27 cellular contexts compared by ENCODE assay signal in genomic region chr18:59149007-59149406, GRCh38. TPM values are rescaled to one million over a fixed set of nuclear protein-coding genes. Genes with fewer than 3 reads are reported as not detected.
DNase-seq lines count a peak whose midpoint lies in the region; ATAC-seq, FAIRE-seq and TF ChIP-seq lines count a peak whose summit lies in the region.
"Had no signal": no experiment of that assay in that cellular context is flagged by ENCODE, and none has a peak within 500 bp of the region (broad histone marks: within the 10 kb centered on the region; RNA-seq: fewer than 3 reads in every experiment).

No MANE protein-coding gene starts in this region.

- BruUV-seq in HepG2 (replicated peaks; lab: Mats Ljungman, UMichigan) = no TSS peak

- H3K27ac ChIP-seq in HepG2 (ENCODE audit: extremely low read length, insufficient read depth, low read length) = no peak overlapping the region
- no peak overlapping the region for H3K27ac ChIP-seq in breast epithelium
- H3K27ac ChIP-seq: foreskin keratinocyte, left lung had no signal

- H3K27me3 ChIP-seq in HepG2 (ENCODE audit: control insufficient read depth in 1 of 2, insufficient read depth in 2 of 2, low read length in 2 of 2) = no peaks in the 10 kb centered on the region
- no peaks in the 10 kb centered on the region for H3K27me3 ChIP-seq in breast epithelium
- H3K27me3 ChIP-seq: BE2C, foreskin keratinocyte, left lung had no signal

- H3K4me1 ChIP-seq in HepG2 (ENCODE audit: insufficient read depth, low read length) (peaks cover 13% of the 10 kb centered on the region), breast epithelium (no peaks in the 10 kb centered on the region)
- H3K4me1 ChIP-seq: BE2C, foreskin keratinocyte, left lung had no signal

- TF ChIP-seq EP300 in HepG2 (IDR thresholded peaks at IDR 0.05; ENCODE audit: low read depth in 2 of 2, low read length in 2 of 2) = no peak
- no peak for TF ChIP-seq EP300 in HepG2 (CRISPR knock-in tag; IDR thresholded peaks at IDR 0.05; ENCODE audit: borderline replicate concordance)

- no peaks in the 10 kb centered on the region; the same call in 1 of the 2 replicates for H4K20me1 ChIP-seq in HepG2 (ENCODE audit: insufficient read depth, low read length)

- H3K4me1 Mint-ChIP-seq in activated T-cell treated with anti-CD3 and anti-CD28 coated beads, Interleukin-2, amount 50 U/mL, for 4 hours (ENCODE audit: low read depth) = peaks cover 52% of the 10 kb centered on the region
- peaks cover 55% of the 10 kb centered on the region for H3K4me1 Mint-ChIP-seq in activated T-helper 1 cell treated with anti-CD3 and anti-CD28 coated beads, Interleukin-12 subunit alpha, Interleukin-12 subunit beta, Interleukin-2, Interleukin-4 antibody, amounts not matched to agents 30 ng/mL and 10 ng/mL and 1 ng/mL, durations not matched to agents 14 hours and 24 hours and 36 hours (ENCODE audit: low read depth)
- peaks cover 46% of the 10 kb centered on the region for H3K4me1 Mint-ChIP-seq in stimulated activated naive CD8-positive, alpha-beta T cell treated with anti-CD3 and anti-CD28 coated beads, Interleukin-15, amount 100 ng/mL, for 72 hours
- H3K4me1 Mint-ChIP-seq: mesothelial cell of epicardium had no signal

- CTCF ChIA-PET in HepG2 (lab: Yijun Ruan, JAX; ENCODE audit: low intra/inter-chr PET ratio, low total read pairs) = no interaction called here

- ATAC-seq in activated T-cell treated with anti-CD3 and anti-CD28 coated beads, Interleukin-2, amount 50 U/mL, for 4 hours = peak; percentile 50 to 65
- peak; percentile 76 for ATAC-seq in stimulated activated naive CD8-positive, alpha-beta T cell treated with anti-CD3 and anti-CD28 coated beads, Interleukin-15, amount 100 ng/mL, for 72 hours
- ATAC-seq in HepG2 = no peak
- ATAC-seq: foreskin keratinocyte; left lung; naive thymus-derived CD8-positive, alpha-beta T cell had no signal

- H3K27ac Mint-ChIP-seq in activated T-helper 1 cell treated with anti-CD3 and anti-CD28 coated beads, Interleukin-12 subunit alpha, Interleukin-12 subunit beta, Interleukin-2, Interleukin-4 antibody, amounts not matched to agents 30 ng/mL and 10 ng/mL and 1 ng/mL, durations not matched to agents 14 hours and 24 hours and 36 hours = peak overlapping the region; percentile 74
- H3K27ac Mint-ChIP-seq in stimulated activated naive CD8-positive, alpha-beta T cell treated with anti-CD3 and anti-CD28 coated beads, Interleukin-15, amount 100 ng/mL, for 72 hours = peak overlapping the region; percentile 80 to 93
- H3K27ac Mint-ChIP-seq: activated naive CD4-positive, alpha-beta T cell treated with anti-CD3 and anti-CD28 coated beads, Interleukin-2, amount 10 ng/mL, durations not matched to agents 7 days and 5 days; mesothelial cell of epicardium; type B pancreatic cell had no signal

- H2AFZ ChIP-seq in HepG2 (ENCODE audit: low read length) = no peak overlapping the region

- no peak for TF ChIP-seq CTCF in HepG2 (CRISPR knock-in tag; IDR thresholded peaks at IDR 0.05)
- TF ChIP-seq CTCF in breast epithelium (IDR thresholded peaks at IDR 0.05) = no peak

- no peaks in the 10 kb centered on the region for H3K9me3 Mint-ChIP-seq in activated T-cell treated with anti-CD3 and anti-CD28 coated beads, Interleukin-2, amount 50 U/mL, for 4 hours
- H3K9me3 Mint-ChIP-seq in activated T-helper 1 cell treated with anti-CD3 and anti-CD28 coated beads, Interleukin-12 subunit alpha, Interleukin-12 subunit beta, Interleukin-2, Interleukin-4 antibody, amounts not matched to agents 30 ng/mL and 10 ng/mL and 1 ng/mL, durations not matched to agents 14 hours and 24 hours and 36 hours = no peaks in the 10 kb centered on the region
- no peaks in the 10 kb centered on the region for H3K9me3 Mint-ChIP-seq in stimulated activated naive CD8-positive, alpha-beta T cell treated with anti-CD3 and anti-CD28 coated beads, Interleukin-15, amount 100 ng/mL, for 72 hours
- H3K9me3 Mint-ChIP-seq: activated naive CD4-positive, alpha-beta T cell treated with anti-CD3 and anti-CD28 coated beads, Interleukin-2, amount 10 ng/mL, durations not matched to agents 7 days and 5 days; mesothelial cell of epicardium; naive thymus-derived CD8-positive, alpha-beta T cell; type B pancreatic cell had no signal

- DNase-seq in NCI-H1417 (lab: John Stamatoyannopoulos, UW) = peak; percentile 35 to 84 (median 67)
- DNase-seq in NCI-H1417 treated with DMSO at 0.1 percent for 48 hours (lab: John Stamatoyannopoulos, UW) = no peak
- no peak for DNase-seq in activated T-cell treated with anti-CD3 and anti-CD28 coated beads, Interleukin-2, amount 50 U/mL, for 4 hours
- no peak for DNase-seq in activated T-cell treated with anti-CD3 and anti-CD28 coated beads, Interleukin-2, amount 50 U/mL, for 48 hours
- no peak for DNase-seq in activated T-helper 1 cell treated with anti-CD3 and anti-CD28 coated beads, Interleukin-12 subunit alpha, Interleukin-12 subunit beta, Interleukin-2, Interleukin-4 antibody, amounts not matched to agents 30 ng/mL and 10 ng/mL and 1 ng/mL, durations not matched to agents 14 hours and 24 hours and 36 hours (ENCODE audit: low spot score)
- DNase-seq in stimulated activated naive CD8-positive, alpha-beta T cell treated with anti-CD3 and anti-CD28 coated beads, Interleukin-15, amount 100 ng/mL, for 72 hours = no peak
- no peak for DNase-seq in HepG2 (ENCODE audit: low spot score)
- no peak for DNase-seq in breast epithelium (ENCODE audit: low spot score in 2 of 2)
- DNase-seq: activated CD4-positive, alpha-beta T cell treated with anti-CD3 and anti-CD28 coated beads for 1 hour; activated CD8-positive, alpha-beta memory T cell treated with anti-CD3 and anti-CD28 coated beads, Interleukin-2, amount 50 U/mL, for 4 hours; activated naive CD4-positive, alpha-beta T cell treated with anti-CD3 and anti-CD28 coated beads, Interleukin-2, amount 10 ng/mL, durations not matched to agents 7 days and 5 days; BE2C; cerebellar nuclear complex; effector CD4-positive, alpha-beta T cell; erythroblast; foreskin keratinocyte; left lung; naive thymus-derived CD8-positive, alpha-beta T cell; NCI-H1436; retina; Right ventricle myocardium superior; stimulated activated CD4-positive, alpha-beta T cell treated with anti-CD3 and anti-CD28 coated beads, Interleukin-4, amount 100 ng/mL, for 4 hours had no signal

- H3K36me3 ChIP-seq in HepG2 (replicated peaks in 1 of 2; ENCODE audit: control insufficient read depth in 1 of 2, insufficient read depth in 2 of 2, low read length in 2 of 2) (peaks cover 9 to 56% of the 10 kb centered on the region in 2 experiments; a peak in 4 of 5 replicates), breast epithelium (no peaks in the 10 kb centered on the region)
- H3K36me3 ChIP-seq: BE2C had no signal

- POLR2A ChIA-PET in HepG2 (lab: Yijun Ruan, JAX) = no interaction called here

- H3K27me3 Mint-ChIP-seq in activated T-cell treated with anti-CD3 and anti-CD28 coated beads, Interleukin-2, amount 50 U/mL, for 4 hours (ENCODE audit: low read depth) = no peaks in the 10 kb centered on the region
- no peaks in the 10 kb centered on the region for H3K27me3 Mint-ChIP-seq in activated T-helper 1 cell treated with anti-CD3 and anti-CD28 coated beads, Interleukin-12 subunit alpha, Interleukin-12 subunit beta, Interleukin-2, Interleukin-4 antibody, amounts not matched to agents 30 ng/mL and 10 ng/mL and 1 ng/mL, durations not matched to agents 14 hours and 24 hours and 36 hours (ENCODE audit: insufficient read depth)
- H3K27me3 Mint-ChIP-seq in stimulated activated naive CD8-positive, alpha-beta T cell treated with anti-CD3 and anti-CD28 coated beads, Interleukin-15, amount 100 ng/mL, for 72 hours = no peaks in the 10 kb centered on the region
- H3K27me3 Mint-ChIP-seq: activated naive CD4-positive, alpha-beta T cell treated with anti-CD3 and anti-CD28 coated beads, Interleukin-2, amount 10 ng/mL, durations not matched to agents 7 days and 5 days; naive thymus-derived CD8-positive, alpha-beta T cell; type B pancreatic cell had no signal

- H3K36me3 Mint-ChIP-seq in activated T-cell treated with anti-CD3 and anti-CD28 coated beads, Interleukin-2, amount 50 U/mL, for 4 hours (ENCODE audit: insufficient read depth) = peaks cover 24% of the 10 kb centered on the region
- peaks cover 14% of the 10 kb centered on the region for H3K36me3 Mint-ChIP-seq in activated T-helper 1 cell treated with anti-CD3 and anti-CD28 coated beads, Interleukin-12 subunit alpha, Interleukin-12 subunit beta, Interleukin-2, Interleukin-4 antibody, amounts not matched to agents 30 ng/mL and 10 ng/mL and 1 ng/mL, durations not matched to agents 14 hours and 24 hours and 36 hours (ENCODE audit: low read depth)

- H3K9me3 ChIP-seq in HepG2 (ENCODE audit: low read length) = no peaks in the 10 kb centered on the region
- no peaks in the 10 kb centered on the region for H3K9me3 ChIP-seq in breast epithelium
- H3K9me3 ChIP-seq: BE2C, left lung had no signal

- H3K4me2 ChIP-seq in HepG2 (ENCODE audit: low read depth, low read length) = no peak overlapping the region
- H3K4me2 ChIP-seq: smooth muscle cell had no signal

- WGBS in HepG2 (ENCODE audit: low lambda C conversion rate) = 100% methylated on average over 2 of the region's 2 CpGs

- TF ChIP-seq POLR2A in HepG2 (IDR thresholded peaks at IDR 0.05; ENCODE audit: insufficient read depth in 1 of 2, low read depth in 2 of 2, low read length in 2 of 2) (no peak), breast epithelium (IDR thresholded peaks at IDR 0.05) (no peak)

- no peak overlapping the region for H3K4me3 ChIP-seq in HepG2 (replicated peaks in 1 of 3; ENCODE audit: insufficient read depth in 1 of 3, low read depth in 2 of 3, low read length in 3 of 3)
- no peak overlapping the region for H3K4me3 ChIP-seq in breast epithelium
- H3K4me3 ChIP-seq: left lung, smooth muscle cell had no signal

- TF ChIP-seq RAD21 in HepG2 (CRISPR knock-in tag; IDR thresholded peaks at IDR 0.05) = no peak

- in situ Hi-C loops in HepG2 (cut with HindIII; ENCODE audit: extremely low pct_ligation_motif_present, low pct_unique_long_range_greater_than_20kb) = no loop called here

- peaks cover 44% of the 10 kb centered on the region for H3K79me2 ChIP-seq in HepG2 (ENCODE audit: insufficient read depth, low read length)

- intact Hi-C loops in activated T-helper 1 cell treated with anti-CD3 and anti-CD28 coated beads, Interleukin-12 subunit alpha, Interleukin-12 subunit beta, Interleukin-2, Interleukin-4 antibody, amounts not matched to agents 30 ng/mL and 10 ng/mL and 1 ng/mL, durations not matched to agents 14 hours and 24 hours and 36 hours (cut with micrococcal nuclease) = loop anchor here (1.0 to 10.0 kb wide), 3 partner anchors 9 to 1314 kb away; partner anchors contain the start of gene NEDD4L
- intact Hi-C loops in HepG2 (cut with micrococcal nuclease; ENCODE audit: unreplicated experiment) (no loop called here), breast epithelium (cut with DNase I; ENCODE audit: low total_unique reads) (no loop called here)

- no peak overlapping the region for H3K4me3 Mint-ChIP-seq in activated T-cell treated with anti-CD3 and anti-CD28 coated beads, Interleukin-2, amount 50 U/mL, for 4 hours
- no peak overlapping the region for H3K4me3 Mint-ChIP-seq in activated T-helper 1 cell treated with anti-CD3 and anti-CD28 coated beads, Interleukin-12 subunit alpha, Interleukin-12 subunit beta, Interleukin-2, Interleukin-4 antibody, amounts not matched to agents 30 ng/mL and 10 ng/mL and 1 ng/mL, durations not matched to agents 14 hours and 24 hours and 36 hours
- peak overlapping the region in 1 of 2 donors; percentile 36 for H3K4me3 Mint-ChIP-seq in stimulated activated naive CD8-positive, alpha-beta T cell treated with anti-CD3 and anti-CD28 coated beads, Interleukin-15, amount 100 ng/mL, for 72 hours
- H3K4me3 Mint-ChIP-seq: activated naive CD4-positive, alpha-beta T cell treated with anti-CD3 and anti-CD28 coated beads, Interleukin-2, amount 10 ng/mL, durations not matched to agents 7 days and 5 days; mesothelial cell of epicardium; naive thymus-derived CD8-positive, alpha-beta T cell; type B pancreatic cell had no signal

- FAIRE-seq in HepG2 (lab: Jason Lieb, UNC) = no peak
- FAIRE-seq: A204.1, H54 had no signal

- H3K9ac ChIP-seq in HepG2 (ENCODE audit: insufficient read depth, low read depth, low read length) = no peak overlapping the region

RNA-seq across cellular contexts. Expression of gene SEC11C, which starts 9.3 kb away (rescaled TPM):
- total RNA-seq in activated T-cell treated with anti-CD3 and anti-CD28 coated beads, Interleukin-2, amount 50 U/mL, for 4 hours = 100 to 1,000 TPM; 126 to 152 (median 134) TPM
- 147 and 148 TPM in 2 replicates for total RNA-seq in activated T-helper 1 cell treated with anti-CD3 and anti-CD28 coated beads, Interleukin-12 subunit alpha, Interleukin-12 subunit beta, Interleukin-2, Interleukin-4 antibody, amounts not matched to agents 30 ng/mL and 10 ng/mL and 1 ng/mL, durations not matched to agents 14 hours and 24 hours and 36 hours
- 211 and 297 TPM in 2 replicates for total RNA-seq in HepG2 (2016; rRNA removed; fragmentation: Illumina TruSeq; extraction: Trizol)
- 258 and 292 TPM in 2 replicates for total RNA-seq in HepG2 (2016; cell fraction: cytosol; rRNA removed; fragmentation: Illumina TruSeq; extraction: Trizol; ENCODE audit: low read depth)
- 217 and 309 TPM in 2 replicates for total RNA-seq in HepG2 (2016; cell fraction: insoluble cytoplasmic fraction; rRNA removed; fragmentation: Illumina TruSeq; extraction: Trizol)
- 238 and 248 TPM in 2 replicates for total RNA-seq in HepG2 (2016; cell fraction: membrane; rRNA removed; fragmentation: Illumina TruSeq; extraction: Trizol)
- total RNA-seq in HepG2 (2016; cell fraction: nucleus; rRNA removed; fragmentation: Illumina TruSeq; extraction: Trizol) = 207 and 249 TPM in 2 replicates
- polyA plus RNA-seq in HepG2 (2011; rRNA removed) = 59.2 and 71.9 TPM in 2 replicates
- polyA plus RNA-seq in HepG2 (2011; cell fraction: cytosol; rRNA removed) = 66.6 and 92.7 TPM in 2 replicates
- polyA plus RNA-seq in HepG2 (2011; cell fraction: nucleus; rRNA removed) = 18.0 and 26.4 TPM in 2 replicates
- polyA plus RNA-seq in HepG2 (2012) = 158 and 241 TPM in 2 replicates
- 266 and 357 TPM in 2 replicates for polyA plus RNA-seq in HepG2 (2016; cell fraction: cytosol; fragmentation: Illumina TruSeq; extraction: Trizol; ENCODE audit: low read depth)
- 190 and 205 TPM in 2 replicates for polyA plus RNA-seq in HepG2 (2016; cell fraction: insoluble cytoplasmic fraction; fragmentation: Illumina TruSeq; extraction: Trizol; ENCODE audit: low read depth)
- polyA plus RNA-seq in HepG2 (2016; cell fraction: membrane; fragmentation: Illumina TruSeq; extraction: Trizol; ENCODE audit: low read depth) = 188 and 231 TPM in 2 replicates
- polyA plus RNA-seq in HepG2 (2016; cell fraction: nucleus; fragmentation: Illumina TruSeq; extraction: Trizol; ENCODE audit: insufficient read depth, low read depth) = 302 and 338 TPM in 2 replicates
- 10.4 and 21.3 TPM in 2 replicates for polyA minus RNA-seq in HepG2 (2011; rRNA and poly(A)+ RNA removed; ENCODE audit: low replicate concordance)
- polyA minus RNA-seq in HepG2 (2011; cell fraction: cytosol; rRNA and poly(A)+ RNA removed) = 23.8 and 24.0 TPM in 2 replicates
- polyA minus RNA-seq in HepG2 (2011; cell fraction: nucleus; rRNA and poly(A)+ RNA removed) = 25.4 and 28.5 TPM in 2 replicates
- 10 to 100 TPM; 11.5 to 44.1 (median 38.7) TPM for total RNA-seq in breast epithelium

Comparison
In these comparisons a context has a peak if more than half of its experiments do, and no peak if none do; other contexts are left out.
1. DNase-seq: peak in NCI-H1417 (3 of 3); none in NCI-H1417 treated with DMSO at 0.1 percent for 48 hours (single experiment), activated T-cell treated with anti-CD3 and anti-CD28 coated beads, Interleukin-2, amount 50 U/mL, for 4 hours (single experiment), activated T-cell treated with anti-CD3 and anti-CD28 coated beads, Interleukin-2, amount 50 U/mL, for 48 hours (0 of 2), activated T-helper 1 cell treated with anti-CD3 and anti-CD28 coated beads, Interleukin-12 subunit alpha, Interleukin-12 subunit beta, Interleukin-2, Interleukin-4 antibody, amounts not matched to agents 30 ng/mL and 10 ng/mL and 1 ng/mL, durations not matched to agents 14 hours and 24 hours and 36 hours (single experiment), stimulated activated naive CD8-positive, alpha-beta T cell treated with anti-CD3 and anti-CD28 coated beads, Interleukin-15, amount 100 ng/mL, for 72 hours (0 of 2), HepG2 (single experiment) and breast epithelium (0 of 2).